Comparison of ENCODE assay signal across 19 cellular contexts in genomic region chr4:40933272-40934053, GRCh38.
A peak's percentile ranks its signal among the peaks of the same experiment; 100 is the strongest.
DNase-seq lines count a peak whose midpoint lies in the region; ATAC-seq and TF ChIP-seq lines count a peak whose summit lies in the region.
"Had no signal": no experiment of that assay in that cellular context is flagged by ENCODE, and none has a peak within 500 bp of the region (broad histone marks: within the 10 kb centered on the region; RNA-seq: fewer than 3 reads in every experiment).

No MANE protein-coding gene starts in this region.

- intact Hi-C loops in A673 (cut with micrococcal nuclease; ENCODE audit: unreplicated experiment): loop anchor here (2.0 kb wide), 1 partner anchor 37 kb away; no protein-coding TSS in a partner anchor

- POLR2A ChIA-PET in A673 (lab: Charles Lee; ENCODE audit: low non-redundant PET): no interaction called here

- H3K4me1 ChIP-seq in HUES64 (ENCODE audit: insufficient read depth, low read length): peaks cover 36% of the 10 kb centered on the region
- H3K4me1 ChIP-seq in A673 (ENCODE audit: insufficient read depth, low read length, poor library complexity, severe bottlenecking): no peaks in the 10 kb centered on the region
- H3K4me1 ChIP-seq: BLaER1 treated with 17β-estradiol and CSF1 and Interleukin-3, amounts not matched to agents 10 nM and 100 nM; esophagus squamous epithelium; Peyer's patch had no signal

- H3K27me3 ChIP-seq in HUES64 (ENCODE audit: insufficient read depth, low read length): no peaks in the 10 kb centered on the region
- H3K27me3 ChIP-seq in A673 (replicated peaks; ENCODE audit: insufficient read depth, low read depth, low read length, poor library complexity): no peaks in the 10 kb centered on the region
- H3K27me3 ChIP-seq: BLaER1 treated with 17β-estradiol and CSF1 and Interleukin-3, amounts not matched to agents 10 nM and 100 nM; esophagus squamous epithelium; Peyer's patch had no signal

- no TSS peak for BruUV-seq in A673 (replicated peaks; lab: Mats Ljungman, UMichigan)

- no peaks in the 10 kb centered on the region for H3K36me3 ChIP-seq in HUES64 (ENCODE audit: insufficient read depth, low read length)
- H3K36me3 ChIP-seq in A673 (ENCODE audit: insufficient read depth, low read length, poor library complexity, severe bottlenecking): no peaks in the 10 kb centered on the region
- H3K36me3 ChIP-seq: Peyer's patch had no signal

- TF ChIP-seq CTCF in omental fat pad (IDR thresholded peaks at IDR 0.05) (no peak), A673 (conservative IDR thresholded peaks at IDR 0.05; ENCODE audit: low read depth, low read length) (no peak)

- WGBS in HUES64: 94% methylated on average over 11 of the region's 11 CpGs

- H3K4me3 ChIP-seq in HUES64 (ENCODE audit: low read length) (no peak overlapping the region), A673 (ENCODE audit: low read depth, low read length, poor library complexity, severe bottlenecking) (no peak overlapping the region)
- H3K4me3 ChIP-seq: BLaER1 treated with 17β-estradiol and CSF1 and Interleukin-3, amounts not matched to agents 10 nM and 100 nM; esophagus squamous epithelium; Peyer's patch had no signal

- CTCF ChIA-PET in A673 (lab: Charles Lee): no interaction called here

- H3K9me3 ChIP-seq in HUES64 (ENCODE audit: insufficient read depth, low read depth, low read length) (no peaks in the 10 kb centered on the region), A673 (ENCODE audit: low read depth, low read length, poor library complexity, severe bottlenecking) (no peaks in the 10 kb centered on the region)
- H3K9me3 ChIP-seq: BLaER1 treated with 17β-estradiol and CSF1 and Interleukin-3, amounts not matched to agents 10 nM and 100 nM; esophagus squamous epithelium; Peyer's patch had no signal

- ATAC-seq in GM18870 (IDR thresholded peaks at IDR 0.05; ENCODE audit: unreplicated experiment) (no peak), omental fat pad (ENCODE audit: low FRiP score) (no peak), HG03159 (IDR thresholded peaks at IDR 0.05; ENCODE audit: unreplicated experiment) (no peak)

- DNase-seq in anterior cingulate cortex (lab: John Stamatoyannopoulos, UW) (peak in 48 of 58 donors; percentile 12 to 80 (median 58)), globus pallidus (ENCODE audit: low spot score) (peak; percentile 93), putamen (ENCODE audit: low spot score) (peak; percentile 88), omental fat pad (ENCODE audit: low spot score) (no peak), A673 (ENCODE audit: low spot score) (no peak)
- DNase-seq: activated CD4-positive, CD25-positive, alpha-beta regulatory T cell treated with anti-CD3 and anti-CD28 coated beads, Interleukin-2, amount 50 U/mL, for 72 hours; activated CD8-positive, alpha-beta memory T cell treated with anti-CD3 and anti-CD28 coated beads, Interleukin-2, amount 50 U/mL, for 4 hours; activated naive CD4-positive, alpha-beta T cell treated with anti-CD3 and anti-CD28 coated beads, Interleukin-2, amount 50 U/mL, for 16 hours; DND-41; esophagus squamous epithelium; mesendoderm; NCI-H748 treated with DMSO at 0.1 percent for 48 hours; occipital lobe; Peyer's patch; T-helper 2 cell had no signal

- no peak overlapping the region for H3K9ac ChIP-seq in HUES64 (ENCODE audit: low read depth, low read length)
- H3K9ac ChIP-seq: BLaER1 treated with 17β-estradiol and CSF1 and Interleukin-3, amounts not matched to agents 10 nM and 100 nM had no signal

- H3K27ac ChIP-seq in HUES64 (ENCODE audit: low read depth, low read length): peak overlapping the region; percentile 11; the same call in 1 of the 2 replicates
- H3K27ac ChIP-seq in A673 (ENCODE audit: low read depth, low read length, poor library complexity, severe bottlenecking): no peak overlapping the region
- H3K27ac ChIP-seq: BLaER1 treated with 17β-estradiol and CSF1 and Interleukin-3, amounts not matched to agents 10 nM and 100 nM; esophagus squamous epithelium; Peyer's patch had no signal

Comparison
In these comparisons a context has a peak if more than half of its experiments do, and no peak if none do; other contexts are left out.
1. DNase-seq: peak in anterior cingulate cortex (48 of 58), globus pallidus (single experiment) and putamen (single experiment); none in omental fat pad (single experiment) and A673 (single experiment).